ENCODE assay signal across 20 cellular contexts in genomic region chr2:97784953-97785352, GRCh38.
DNase-seq lines count a peak whose midpoint lies in the region; ATAC-seq and FAIRE-seq lines count a peak whose summit lies in the region.
"Had no signal": no experiment of that assay in that cellular context is flagged by ENCODE, and none has a peak within 500 bp of the region (broad histone marks: within the 10 kb centered on the region; RNA-seq: fewer than 3 reads in every experiment).

No MANE protein-coding gene starts in this region.

- peaks cover 4% of the 10 kb centered on the region for H3K36me3 Mint-ChIP-seq in activated CD4-positive, alpha-beta T cell treated with anti-CD3 and anti-CD28 coated beads for 36 hours (ENCODE audit: low read depth)
- peaks cover 25% of the 10 kb centered on the region for H3K36me3 Mint-ChIP-seq in activated T-helper 17 cell treated with anti-CD3 and anti-CD28 coated beads, Interleukin-2, amount 50 U/mL, for 72 hours (ENCODE audit: low read depth)
- H3K36me3 Mint-ChIP-seq in stimulated activated effector memory CD8-positive, alpha-beta T cell treated with anti-CD3 and anti-CD28 coated beads, Interleukin-12 subunit alpha, Interleukin-12 subunit beta, amount 100 ng/mL, for 72 hours: peaks cover 26% of the 10 kb centered on the region

- FAIRE-seq in GM18507 (lab: Jason Lieb, UNC): peak; percentile 9
- FAIRE-seq: A204.1, G401.6, GM12892, GM19239 had no signal

- H3K4me1 Mint-ChIP-seq in activated CD4-positive, alpha-beta T cell treated with anti-CD3 and anti-CD28 coated beads for 36 hours: peaks cover 4% of the 10 kb centered on the region
- H3K4me1 Mint-ChIP-seq in activated T-helper 17 cell treated with anti-CD3 and anti-CD28 coated beads, Interleukin-2, amount 50 U/mL, for 72 hours: no peaks in the 10 kb centered on the region
- H3K4me1 Mint-ChIP-seq in stimulated activated effector memory CD8-positive, alpha-beta T cell treated with anti-CD3 and anti-CD28 coated beads, Interleukin-12 subunit alpha, Interleukin-12 subunit beta, amount 100 ng/mL, for 72 hours: peaks cover 9% of the 10 kb centered on the region
- H3K4me1 Mint-ChIP-seq: GM23338, H9 had no signal

- POLR2A ChIA-PET in activated CD4-positive, alpha-beta T cell treated with anti-CD3 and anti-CD28 coated beads for 36 hours (lab: Charles Lee): no interaction called here

- intact Hi-C loops in activated CD4-positive, alpha-beta T cell treated with anti-CD3 and anti-CD28 coated beads for 36 hours (cut with DNase I, micrococcal nuclease): no loop called here

- no peaks in the 10 kb centered on the region for H3K9me3 Mint-ChIP-seq in activated CD4-positive, alpha-beta T cell treated with anti-CD3 and anti-CD28 coated beads for 36 hours (ENCODE audit: low read depth)
- no peaks in the 10 kb centered on the region for H3K9me3 Mint-ChIP-seq in activated T-helper 17 cell treated with anti-CD3 and anti-CD28 coated beads, Interleukin-2, amount 50 U/mL, for 72 hours
- H3K9me3 Mint-ChIP-seq in stimulated activated effector memory CD8-positive, alpha-beta T cell treated with anti-CD3 and anti-CD28 coated beads, Interleukin-12 subunit alpha, Interleukin-12 subunit beta, amount 100 ng/mL, for 72 hours: no peaks in the 10 kb centered on the region
- H3K9me3 Mint-ChIP-seq: CD4-positive, CD25-positive, alpha-beta regulatory T cell; CD8-positive, alpha-beta T cell; GM23338; H9 had no signal

- CTCF ChIA-PET in activated CD4-positive, alpha-beta T cell treated with anti-CD3 and anti-CD28 coated beads for 36 hours (lab: Charles Lee): no interaction called here

- no peak for DNase-seq in activated CD4-positive, alpha-beta T cell treated with anti-CD3 and anti-CD28 coated beads for 36 hours
- DNase-seq in activated CD4-positive, alpha-beta T cell treated with anti-CD3 and anti-CD28 coated beads for 4 hours: no peak
- DNase-seq in GM18507 (ENCODE audit: extremely low spot score, insufficient read length, low read depth) (no peak), NCI-H69 (lab: John Stamatoyannopoulos, UW) (no peak)
- no peak for DNase-seq in stimulated activated effector memory CD8-positive, alpha-beta T cell treated with anti-CD3 and anti-CD28 coated beads, Interleukin-12 subunit alpha, Interleukin-12 subunit beta, amount 100 ng/mL, for 72 hours (ENCODE audit: low spot score in 2 of 2)
- DNase-seq in stimulated activated CD4-positive, alpha-beta T cell treated with anti-CD3 and anti-CD28 coated beads, Interleukin-12 subunit alpha, Interleukin-12 subunit beta, amount 100 ng/mL, for 4 hours: no peak
- DNase-seq: Caco-2; CD4-positive, CD25-positive, alpha-beta regulatory T cell; CD8-positive, alpha-beta T cell; DMS153; DND-41; H9 had no signal

- no peak overlapping the region for H3K27ac Mint-ChIP-seq in activated CD4-positive, alpha-beta T cell treated with anti-CD3 and anti-CD28 coated beads for 36 hours
- no peak overlapping the region for H3K27ac Mint-ChIP-seq in activated T-helper 17 cell treated with anti-CD3 and anti-CD28 coated beads, Interleukin-2, amount 50 U/mL, for 72 hours
- no peak overlapping the region for H3K27ac Mint-ChIP-seq in stimulated activated effector memory CD8-positive, alpha-beta T cell treated with anti-CD3 and anti-CD28 coated beads, Interleukin-12 subunit alpha, Interleukin-12 subunit beta, amount 100 ng/mL, for 72 hours
- H3K27ac Mint-ChIP-seq: B cell; CD4-positive, CD25-positive, alpha-beta regulatory T cell; CD8-positive, alpha-beta T cell; GM23338; H9 had no signal

- H3K27me3 Mint-ChIP-seq in activated CD4-positive, alpha-beta T cell treated with anti-CD3 and anti-CD28 coated beads for 36 hours: no peaks in the 10 kb centered on the region
- no peaks in the 10 kb centered on the region for H3K27me3 Mint-ChIP-seq in activated T-helper 17 cell treated with anti-CD3 and anti-CD28 coated beads, Interleukin-2, amount 50 U/mL, for 72 hours
- H3K27me3 Mint-ChIP-seq: B cell; CD4-positive, CD25-positive, alpha-beta regulatory T cell had no signal

- H3K4me3 Mint-ChIP-seq in activated CD4-positive, alpha-beta T cell treated with anti-CD3 and anti-CD28 coated beads for 36 hours: no peak overlapping the region
- H3K4me3 Mint-ChIP-seq in activated T-helper 17 cell treated with anti-CD3 and anti-CD28 coated beads, Interleukin-2, amount 50 U/mL, for 72 hours: no peak overlapping the region
- no peak overlapping the region for H3K4me3 Mint-ChIP-seq in stimulated activated effector memory CD8-positive, alpha-beta T cell treated with anti-CD3 and anti-CD28 coated beads, Interleukin-12 subunit alpha, Interleukin-12 subunit beta, amount 100 ng/mL, for 72 hours
- H3K4me3 Mint-ChIP-seq: B cell; CD4-positive, CD25-positive, alpha-beta regulatory T cell; CD8-positive, alpha-beta T cell; GM23338; H9 had no signal

- ATAC-seq in activated CD4-positive, alpha-beta T cell treated with anti-CD3 and anti-CD28 coated beads for 36 hours: peak; percentile 44
- peak; percentile 43 for ATAC-seq in activated T-helper 17 cell treated with anti-CD3 and anti-CD28 coated beads, Interleukin-2, amount 50 U/mL, for 72 hours (replicated peaks)
- peak; percentile 43 for ATAC-seq in stimulated activated effector memory CD8-positive, alpha-beta T cell treated with anti-CD3 and anti-CD28 coated beads, Interleukin-12 subunit alpha, Interleukin-12 subunit beta, amount 100 ng/mL, for 72 hours
- ATAC-seq: CD8-positive, alpha-beta T cell; GM23338; HCT116 had no signal
